ENCODE assay signal across 16 cellular contexts in genomic region chrX:151004085-151004484, GRCh38.
DNase-seq lines count a peak whose midpoint lies in the region; ATAC-seq and TF ChIP-seq lines count a peak whose summit lies in the region.
"Had no signal": no experiment of that assay in that cellular context is flagged by ENCODE, and none has a peak within 500 bp of the region (broad histone marks: within the 10 kb centered on the region; RNA-seq: fewer than 3 reads in every experiment).

No MANE protein-coding gene starts in this region.

- TF ChIP-seq POLR2A in NB4 (IDR thresholded peaks at IDR 0.05; ENCODE audit: extremely low read depth, insufficient read length), result no peak

- TF ChIP-seq CTCF in NB4 (IDR thresholded peaks at IDR 0.05; ENCODE audit: low read depth, low read length) (no peak), epithelial cell of esophagus (IDR thresholded peaks at IDR 0.05; ENCODE audit: insufficient read depth, low read depth, low read length, missing control alignments) (peak; percentile 21), tibial artery (IDR thresholded peaks at IDR 0.05) (no peak)

- no peak overlapping the region for H3K27ac ChIP-seq in tibial artery
- H3K27ac ChIP-seq: breast epithelium, spleen had no signal

- intact Hi-C loops in tibial artery (cut with DNase I; ENCODE audit: low total_unique reads), result no loop called here

- no peaks in the 10 kb centered on the region for H3K9me3 ChIP-seq in tibial artery
- H3K9me3 ChIP-seq: spleen had no signal

- H3K36me3 ChIP-seq in tibial artery, result no peaks in the 10 kb centered on the region
- H3K36me3 ChIP-seq: breast epithelium, spleen had no signal

- H3K4me3 ChIP-seq in NB4 (ENCODE audit: low read depth, low read length), result no peak overlapping the region
- no peak overlapping the region for H3K4me3 ChIP-seq in epithelial cell of esophagus (ENCODE audit: low read length)
- H3K4me3 ChIP-seq in tibial artery, result no peak overlapping the region
- H3K4me3 ChIP-seq: breast epithelium, spleen had no signal

- no peak for ATAC-seq in HG03571 (IDR thresholded peaks at IDR 0.05; ENCODE audit: unreplicated experiment)
- no peak for ATAC-seq in GM21447 (IDR thresholded peaks at IDR 0.05; ENCODE audit: unreplicated experiment)
- ATAC-seq: esophagus mucosa, T-helper 17 cell had no signal

- no peaks in the 10 kb centered on the region for H3K27me3 ChIP-seq in tibial artery

- no peaks in the 10 kb centered on the region for H3K4me1 ChIP-seq in tibial artery
- H3K4me1 ChIP-seq: breast epithelium, spleen had no signal

- DNase-seq in NCI-H524 (lab: John Stamatoyannopoulos, UW) (peak; percentile 17 to 41), NCI-H524 treated with DMSO at 0.1 percent for 48 hours (lab: John Stamatoyannopoulos, UW) (no peak), NB4 (ENCODE audit: low read depth) (peak; percentile 18), epithelial cell of esophagus (ENCODE audit: low read depth) (no peak), putamen (ENCODE audit: low spot score) (peak; percentile 7), tibial artery (no peak)
- DNase-seq: activated CD4-positive, alpha-beta T cell treated with anti-CD3 and anti-CD28 coated beads, Interleukin-2, amount 50 U/mL, for 4 hours; activated gamma-delta T cell; NCI-H187; nephron progenitor cell; spleen; T-helper 17 cell had no signal

Comparison
In these comparisons a context has a peak if more than half of its experiments do, and no peak if none do; other contexts are left out.
1. DNase-seq: peak in NCI-H524 (2 of 2), NB4 (single experiment) and putamen (single experiment); none in NCI-H524 treated with DMSO at 0.1 percent for 48 hours (single experiment), epithelial cell of esophagus (single experiment) and tibial artery (0 of 2).